Comparison of ENCODE assay signal across 31 cellular contexts in the genomic region with DNA sequence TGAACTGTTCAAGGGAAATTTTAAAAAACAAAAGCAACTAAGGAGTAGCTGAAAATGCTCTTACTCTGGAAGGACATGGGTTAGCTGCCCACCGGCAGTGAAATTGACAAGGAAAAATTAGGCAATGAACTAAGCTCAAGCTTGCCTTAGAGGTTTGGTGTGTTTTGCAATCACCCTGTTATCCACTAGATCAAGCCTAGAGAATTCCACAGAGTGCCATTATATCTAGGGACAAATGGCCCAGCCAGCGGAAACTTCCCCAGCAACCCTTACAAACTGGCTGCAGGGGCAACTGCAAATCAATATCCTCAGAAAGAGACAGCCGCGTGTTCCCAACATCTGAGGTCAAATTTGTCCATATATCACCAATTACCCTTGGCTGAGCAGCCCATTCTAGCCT.
"Had no signal": no experiment of that assay in that cellular context is flagged by ENCODE, and none has a peak within 500 bp of the region (broad histone marks: within the 10 kb centered on the region; RNA-seq: fewer than 3 reads in every experiment).

No MANE protein-coding gene starts in this region.

- H3K36me3 ChIP-seq: ascending aorta, cardiac muscle cell had no signal

- FAIRE-seq: bronchial epithelial cell, TTC549 had no signal

- H3K9me3 ChIP-seq: ascending aorta had no signal

- DNase-seq: activated B cell treated with CpG ODN at 0.5 μM for 24 hours; activated CD4-positive, alpha-beta memory T cell treated with anti-CD3 and anti-CD28 coated beads for 36 hours; activated CD4-positive, alpha-beta T cell treated with anti-CD3 and anti-CD28 coated beads for 4 hours; activated CD4-positive, alpha-beta T cell treated with anti-CD3 and anti-CD28 coated beads, Interleukin-2, amount 10 ng/mL, durations not matched to agents 24 days and 14 days; activated CD4-positive, alpha-beta T cell treated with anti-CD3 and anti-CD28 coated beads, Interleukin-2, amount 50 U/mL, for 1 hour; activated CD4-positive, alpha-beta T cell treated with anti-CD3 and anti-CD28 coated beads, Interleukin-2, amount 50 U/mL, for 4 hours; activated CD4-positive, CD25-positive, alpha-beta regulatory T cell treated with anti-CD3 and anti-CD28 coated beads, Interleukin-2, amount 50 U/mL, for 72 hours; activated CD8-positive, alpha-beta memory T cell treated with anti-CD3 and anti-CD28 coated beads, Interleukin-2, amount 50 U/mL, for 4 hours; activated CD8-positive, alpha-beta T cell treated with anti-CD3 and anti-CD28 coated beads for 36 hours; activated effector memory CD4-positive, alpha-beta T cell treated with anti-CD3 and anti-CD28 coated beads, Interleukin-2, amount 50 U/mL, for 16 hours; activated gamma-delta T cell treated with Interleukin-2 at 50 U/mL for 16 hours; activated naive CD4-positive, alpha-beta T cell treated with anti-CD3 and anti-CD28 coated beads, Interleukin-2, amount 10 ng/mL, durations not matched to agents 7 days and 5 days; activated naive CD4-positive, alpha-beta T cell treated with Interleukin-2 at 50 U/mL for 16 hours; activated naive CD8-positive, alpha-beta T cell treated with anti-CD3 and anti-CD28 coated beads, Interleukin-2, amount 10 ng/mL, durations not matched to agents 7 days and 5 days; activated naive CD8-positive, alpha-beta T cell treated with anti-CD3 and anti-CD28 coated beads, Interleukin-2, amount 50 U/mL, for 24 hours; activated T-cell treated with anti-CD3 and anti-CD28 coated beads for 4 hours; activated T-cell treated with anti-CD3 and anti-CD28 coated beads, Interleukin-2, amount 50 U/mL, for 1 hour; activated T-cell treated with anti-CD3 and anti-CD28 coated beads, Interleukin-2, amount 50 U/mL, for 4 hours; activated T-cell treated with anti-CD3 and anti-CD28 coated beads, Interleukin-2, amount 50 U/mL, for 72 hours; amygdala; anterior cingulate cortex; caudate nucleus; cerebellar nuclear complex; T-helper 2 cell; T-helper 9 cell had no signal

- H3K27me3 ChIP-seq: ascending aorta, cardiac muscle cell had no signal

- H3K4me3 ChIP-seq: ascending aorta, cardiac muscle cell had no signal

- ATAC-seq: activated CD8-positive, alpha-beta T cell treated with anti-CD3 and anti-CD28 coated beads for 36 hours; activated naive CD8-positive, alpha-beta T cell treated with anti-CD3 and anti-CD28 coated beads, Interleukin-2, amount 50 U/mL, for 24 hours; activated T-cell treated with anti-CD3 and anti-CD28 coated beads, Interleukin-2, amount 50 U/mL, for 4 hours; activated T-cell treated with anti-CD3 and anti-CD28 coated beads, Interleukin-2, amount 50 U/mL, for 72 hours; activated T-helper 17 cell treated with anti-CD3 and anti-CD28 coated beads, Interleukin-2, amount 50 U/mL, for 72 hours had no signal

- H3K27ac ChIP-seq: ascending aorta, cardiac muscle cell, VCaP had no signal

- H3K4me1 ChIP-seq: ascending aorta had no signal
